1 cellular context compared by ENCODE assay signal in the genomic region with DNA sequence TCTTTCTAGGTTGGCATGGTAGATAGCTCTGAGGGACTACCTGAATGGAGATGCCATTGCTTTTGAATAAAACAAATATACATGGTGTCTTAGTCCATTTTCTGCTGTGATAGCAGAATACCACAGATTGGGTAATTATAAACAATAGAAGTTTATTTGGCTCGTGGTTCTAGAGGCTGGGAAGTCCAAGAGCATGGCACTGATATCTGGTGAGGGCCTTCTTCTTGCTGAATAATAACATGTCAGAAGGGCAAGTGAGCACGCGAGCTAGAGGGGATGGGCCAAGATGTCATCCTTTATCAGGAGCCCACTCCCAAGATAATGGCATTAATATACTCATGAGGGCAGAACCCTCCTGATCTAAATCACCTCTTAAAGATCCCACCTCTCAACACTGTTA.
TF ChIP-seq lines count a peak whose summit lies in the region.

No MANE protein-coding gene starts in this region.

TF ChIP-seq in HepG2, 621 proteins besides CTCF, POLR2A, EP300 and RAD21:
- TF ChIP-seq NAIF1 (CRISPR knock-in tag; IDR thresholded peaks at IDR 0.05; ENCODE audit: borderline replicate concordance) (no peak), ZFP62 (CRISPR knock-in tag; IDR thresholded peaks at IDR 0.05) (no peak), ZNF564 (CRISPR knock-in tag; IDR thresholded peaks at IDR 0.05) (peak; percentile 99)
